Comparison of ENCODE assay signal across 20 cellular contexts in genomic region chr1:29317916-29318530, GRCh38.
DNase-seq lines count a peak whose midpoint lies in the region; TF ChIP-seq lines count a peak whose summit lies in the region.
"Had no signal": no experiment of that assay in that cellular context is flagged by ENCODE, and none has a peak within 500 bp of the region (broad histone marks: within the 10 kb centered on the region; RNA-seq: fewer than 3 reads in every experiment).

No MANE protein-coding gene starts in this region.

- no CpG with 5 or more reads among the region's 5 CpGs for WGBS in trophoblast cell (ENCODE audit: extremely low coverage, insufficient coverage, insufficient read length)

- H3K79me1 ChIP-seq in trophoblast cell (ENCODE audit: low read length): no peaks in the 10 kb centered on the region

- H4K12ac ChIP-seq in trophoblast cell (ENCODE audit: low read depth, low read length): no peak overlapping the region

- H3K4me1 Mint-ChIP-seq in activated naive CD4-positive, alpha-beta T cell treated with anti-CD3 and anti-CD28 coated beads, Interleukin-2, amount 50 U/mL, for 24 hours: no peaks in the 10 kb centered on the region
- peaks cover 4% of the 10 kb centered on the region for H3K4me1 Mint-ChIP-seq in neural progenitor cell
- H3K4me1 Mint-ChIP-seq: B cell had no signal

- H3K9ac ChIP-seq in neural progenitor cell (no peak overlapping the region), trophoblast cell (ENCODE audit: low read length) (peak overlapping the region; percentile 44)
- H3K9ac ChIP-seq: BLaER1 had no signal

- H3K14ac ChIP-seq in trophoblast cell (ENCODE audit: low read length): no peak overlapping the region

- H3K4me3 ChIP-seq in neural progenitor cell (no peak overlapping the region), trophoblast cell (ENCODE audit: low read depth, low read length) (no peak overlapping the region)
- H3K4me3 ChIP-seq: BLaER1, GM12878, GM23338 had no signal

- H2BK5ac ChIP-seq in trophoblast cell (ENCODE audit: low read depth, low read length, poor library complexity): no peak overlapping the region

- no peak overlapping the region for H3K18ac ChIP-seq in trophoblast cell (ENCODE audit: low read length)

- H3K27ac Mint-ChIP-seq in activated naive CD4-positive, alpha-beta T cell treated with anti-CD3 and anti-CD28 coated beads, Interleukin-2, amount 50 U/mL, for 24 hours: peak overlapping the region; percentile 76
- H3K27ac Mint-ChIP-seq in neural progenitor cell: peak overlapping the region; percentile 57
- H3K27ac Mint-ChIP-seq: B cell; CD8-positive, alpha-beta T cell; GM23338; HFFc6 had no signal

- H3K4ac ChIP-seq in trophoblast cell (ENCODE audit: low read depth, low read length): no peak overlapping the region

- H3K9me3 ChIP-seq in neural progenitor cell (ENCODE audit: low read depth) (no peaks in the 10 kb centered on the region), trophoblast cell (ENCODE audit: insufficient read depth, low read depth, low read length) (no peaks in the 10 kb centered on the region)
- H3K9me3 ChIP-seq: BLaER1 had no signal

- no peak for DNase-seq in activated naive CD4-positive, alpha-beta T cell (lab: John Stamatoyannopoulos, UW)
- DNase-seq in neural progenitor cell (ENCODE audit: low spot score): no peak
- no peak for DNase-seq in trophoblast cell
- no peak for DNase-seq in NCI-H226
- DNase-seq in cerebellar cortex (ENCODE audit: low spot score): no peak
- DNase-seq: CD4-positive, CD25-positive, alpha-beta regulatory T cell; CD8-positive, alpha-beta T cell; DMS 273 treated with DMSO at 0.1 percent for 48 hours; DMS79; EL; GDM1; H9; HFFc6 had no signal

- no peak overlapping the region for H3K4me3 Mint-ChIP-seq in activated naive CD4-positive, alpha-beta T cell treated with anti-CD3 and anti-CD28 coated beads, Interleukin-2, amount 50 U/mL, for 24 hours
- H3K4me3 Mint-ChIP-seq in neural progenitor cell: no peak overlapping the region
- H3K4me3 Mint-ChIP-seq: B cell; CD4-positive, CD25-positive, alpha-beta regulatory T cell; CD8-positive, alpha-beta T cell; GM23338; HFFc6 had no signal

- H3K79me2 ChIP-seq in neural progenitor cell (ENCODE audit: low read depth): no peaks in the 10 kb centered on the region
- H3K79me2 ChIP-seq in trophoblast cell (ENCODE audit: control insufficient read depth, insufficient read depth, low read length, poor library complexity): no peaks in the 10 kb centered on the region

- H2BK12ac ChIP-seq in trophoblast cell (ENCODE audit: low read length): no peak overlapping the region

- H2AFZ ChIP-seq in neural progenitor cell (replicated peaks): no peak overlapping the region
- no peak overlapping the region for H2AFZ ChIP-seq in trophoblast cell (ENCODE audit: insufficient read depth, low read length, poor library complexity)
- H2AFZ ChIP-seq: GM23338 had no signal

- no peaks in the 10 kb centered on the region for H3K36me3 ChIP-seq in neural progenitor cell
- peaks cover 45 to 63% of the 10 kb centered on the region in 2 experiments for H3K36me3 ChIP-seq in trophoblast cell (ENCODE audit: control insufficient read depth in 1 of 2, insufficient read depth in 2 of 2, low read length in 2 of 2)
- H3K36me3 ChIP-seq: BLaER1 had no signal

- no peak overlapping the region for H3K23ac ChIP-seq in trophoblast cell (ENCODE audit: low read length)

- H4K20me1 ChIP-seq in neural progenitor cell (ENCODE audit: low read depth): no peaks in the 10 kb centered on the region
- H4K20me1 ChIP-seq: BLaER1 had no signal

- TF ChIP-seq CTCF in neural progenitor cell (IDR thresholded peaks at IDR 0.05): no peak

- H3K27me3 ChIP-seq in neural progenitor cell (no peaks in the 10 kb centered on the region), trophoblast cell (ENCODE audit: insufficient read depth, low read length) (no peaks in the 10 kb centered on the region)
- H3K27me3 ChIP-seq: BLaER1 had no signal

- H3F3A ChIP-seq in neural progenitor cell (ENCODE audit: low read depth): no peaks in the 10 kb centered on the region

- H3K4me1 ChIP-seq in neural progenitor cell (no peaks in the 10 kb centered on the region), trophoblast cell (ENCODE audit: control insufficient read depth in 1 of 2, insufficient read depth in 2 of 2, low read length in 2 of 2) (peaks cover 0 to 4% of the 10 kb centered on the region in 2 experiments)
- H3K4me1 ChIP-seq: BLaER1 had no signal

- no peak overlapping the region for H2BK120ac ChIP-seq in trophoblast cell (ENCODE audit: insufficient read depth, low read length, poor library complexity)

- no peak overlapping the region for H4K8ac ChIP-seq in trophoblast cell (ENCODE audit: low read depth, low read length)

- no peak overlapping the region for H3K27ac ChIP-seq in neural progenitor cell
- H3K27ac ChIP-seq in trophoblast cell (ENCODE audit: low read depth, low read length): no peak overlapping the region
- H3K27ac ChIP-seq: 22Rv1, BLaER1, C4-2B had no signal

- no peak overlapping the region for H4K91ac ChIP-seq in trophoblast cell (ENCODE audit: low read depth, low read length)

- no peaks in the 10 kb centered on the region for H3K27me3 Mint-ChIP-seq in activated naive CD4-positive, alpha-beta T cell treated with anti-CD3 and anti-CD28 coated beads, Interleukin-2, amount 50 U/mL, for 24 hours
- peaks cover 10% of the 10 kb centered on the region for H3K27me3 Mint-ChIP-seq in neural progenitor cell (ENCODE audit: insufficient read depth, low read depth)
- H3K27me3 Mint-ChIP-seq: B cell; CD4-positive, CD25-positive, alpha-beta regulatory T cell had no signal

- no peak overlapping the region for H2AK5ac ChIP-seq in trophoblast cell (ENCODE audit: low read length)

- no peaks in the 10 kb centered on the region for H3K9me3 Mint-ChIP-seq in activated naive CD4-positive, alpha-beta T cell treated with anti-CD3 and anti-CD28 coated beads, Interleukin-2, amount 50 U/mL, for 24 hours
- no peaks in the 10 kb centered on the region for H3K9me3 Mint-ChIP-seq in neural progenitor cell
- H3K9me3 Mint-ChIP-seq: CD4-positive, CD25-positive, alpha-beta regulatory T cell; CD8-positive, alpha-beta T cell; GM23338; H9; HFFc6 had no signal

- no peaks in the 10 kb centered on the region for H3K36me3 Mint-ChIP-seq in activated naive CD4-positive, alpha-beta T cell treated with anti-CD3 and anti-CD28 coated beads, Interleukin-2, amount 50 U/mL, for 24 hours
- peaks cover 12% of the 10 kb centered on the region for H3K36me3 Mint-ChIP-seq in neural progenitor cell
- H3K36me3 Mint-ChIP-seq: CD4-positive, CD25-positive, alpha-beta regulatory T cell; CD8-positive, alpha-beta T cell had no signal

- H3K4me2 ChIP-seq in neural progenitor cell: no peak overlapping the region
- H3K4me2 ChIP-seq in trophoblast cell (ENCODE audit: low read length): no peak overlapping the region
- H3K4me2 ChIP-seq: BLaER1, GM23338 had no signal
